In genomic region chr20:17676378-17676759, GRCh38 we compare ENCODE assay signal across 19 cellular contexts. TPM values are rescaled to one million over a fixed set of nuclear protein-coding genes. Genes with fewer than 3 reads are reported as not detected.
"Had no signal": no experiment of that assay in that cellular context is flagged by ENCODE, and none has a peak within 500 bp of the region (broad histone marks: within the 10 kb centered on the region; RNA-seq: fewer than 3 reads in every experiment).

No MANE protein-coding gene starts in this region.

- DNase-seq: activated gamma-delta T cell; activated naive CD8-positive, alpha-beta T cell treated with anti-CD3 and anti-CD28 coated beads, Interleukin-2, amount 10 ng/mL, durations not matched to agents 7 days and 5 days; caudate nucleus; effector memory CD8-positive, alpha-beta T cell; hypothalamus; naive B cell; spleen; stimulated activated CD4-positive, alpha-beta T cell treated with anti-CD3 and anti-CD28 coated beads, Interleukin-1b, Interleukin-23, amount 100 ng/mL, for 48 hours; stimulated activated naive CD4-positive, alpha-beta T cell; uterus had no signal

- H3K36me3 ChIP-seq: neutrophil, prostate gland, uterus had no signal

- H3K4me3 ChIP-seq: lung, prostate gland, right lobe of liver, spleen, uterus had no signal

- H3K27me3 Mint-ChIP-seq: activated naive CD8-positive, alpha-beta T cell treated with anti-CD3 and anti-CD28 coated beads, Interleukin-2, amount 10 ng/mL, durations not matched to agents 7 days and 5 days; effector memory CD8-positive, alpha-beta T cell; naive B cell had no signal

- H3K27ac ChIP-seq: neutrophil, prostate gland, spleen, uterus had no signal

- H3K4me3 Mint-ChIP-seq: activated naive CD8-positive, alpha-beta T cell treated with anti-CD3 and anti-CD28 coated beads, Interleukin-2, amount 10 ng/mL, durations not matched to agents 7 days and 5 days; effector memory CD8-positive, alpha-beta T cell had no signal

- H3K27ac Mint-ChIP-seq: activated naive CD8-positive, alpha-beta T cell treated with anti-CD3 and anti-CD28 coated beads, Interleukin-2, amount 10 ng/mL, durations not matched to agents 7 days and 5 days; naive B cell had no signal

- H3K9me3 Mint-ChIP-seq: activated naive CD8-positive, alpha-beta T cell treated with anti-CD3 and anti-CD28 coated beads, Interleukin-2, amount 10 ng/mL, durations not matched to agents 7 days and 5 days; effector memory CD8-positive, alpha-beta T cell; naive B cell had no signal

- ATAC-seq: activated CD4-positive, CD25-positive, alpha-beta regulatory T cell treated with anti-CD3 and anti-CD28 coated beads, Interleukin-2, amount 50 U/mL, for 24 hours; effector memory CD8-positive, alpha-beta T cell; right lobe of liver had no signal

- H3K9me3 ChIP-seq: neutrophil, prostate gland, right lobe of liver, spleen, uterus had no signal

- H3K27me3 ChIP-seq: neutrophil, right lobe of liver, spleen, uterus had no signal

- H3K36me3 Mint-ChIP-seq: naive B cell had no signal

RNA-seq across cellular contexts. Expression of gene BANF2, which starts 23.4 kb away (rescaled TPM):
- total RNA-seq: activated naive CD8-positive, alpha-beta T cell treated with anti-CD3 and anti-CD28 coated beads, Interleukin-2, amount 10 ng/mL, durations not matched to agents 7 days and 5 days; epithelial cell of proximal tubule; glomerular endothelial cell; lung; right lobe of liver; spleen; T-helper 2 cell treated with Interferon-gamma antibody and Interleukin-4, amounts not matched to agents 100 ng/mL and 5 ng/mL, for 36 hours; temporal lobe; uterus had no signal
- polyA plus RNA-seq: lung, spleen had no signal
